In genomic region chr20:61322151-61322860, GRCh38 we compare ENCODE assay signal across 23 cellular contexts.
"Had no signal": no experiment of that assay in that cellular context is flagged by ENCODE, and none has a peak within 500 bp of the region (broad histone marks: within the 10 kb centered on the region; RNA-seq: fewer than 3 reads in every experiment).

No MANE protein-coding gene starts in this region.

- H3K27ac ChIP-seq: breast epithelium, epithelial cell of prostate, esophagus squamous epithelium, hepatocyte, left ventricle myocardium inferior, neutrophil, ovary, prostate gland, tibial nerve, WERI-Rb-1 had no signal

- H3K9me3 ChIP-seq: breast epithelium, esophagus squamous epithelium, left ventricle myocardium inferior, neutrophil, ovary, prostate gland, tibial nerve had no signal

- H3K4me1 ChIP-seq: breast epithelium, esophagus squamous epithelium, left ventricle myocardium inferior, prostate gland, tibial nerve had no signal

- H3K36me3 ChIP-seq: breast epithelium, esophagus squamous epithelium, left ventricle myocardium inferior, neutrophil, ovary, prostate gland, tibial nerve, WERI-Rb-1 had no signal

- H3K27me3 ChIP-seq: neutrophil, ovary, tibial nerve had no signal

- H3K4me3 ChIP-seq: breast epithelium, esophagus squamous epithelium, hepatocyte, left ventricle myocardium inferior, ovary, prostate gland, smooth muscle cell, tibial nerve had no signal

- DNase-seq: activated CD8-positive, alpha-beta memory T cell treated with anti-CD3 and anti-CD28 coated beads, Interleukin-2, amount 10 ng/mL, durations not matched to agents 7 days and 5 days; activated CD8-positive, alpha-beta T cell treated with anti-CD3 and anti-CD28 coated beads, Interleukin-2, amount 10 ng/mL, durations not matched to agents 7 days and 5 days; activated naive CD8-positive, alpha-beta T cell treated with anti-CD3 and anti-CD28 coated beads, Interleukin-2, amount 50 U/mL, for 24 hours; activated T-cell treated with anti-CD3 and anti-CD28 coated beads, Interleukin-2, amount 50 U/mL, for 48 hours; dermis blood vessel endothelial cell; effector CD4-positive, alpha-beta T cell; esophagus squamous epithelium; foreskin melanocyte; glutamatergic neuron; islet precursor cell; left ventricle myocardium inferior; ovary; stimulated activated CD4-positive, alpha-beta T cell treated with anti-CD3 and anti-CD28 coated beads, Interleukin-15, amount 100 ng/mL, for 24 hours; stimulated activated CD4-positive, alpha-beta T cell treated with anti-CD3 and anti-CD28 coated beads, Interleukin-2, amount 100 ng/mL, for 24 hours; stimulated activated naive CD4-positive, alpha-beta T cell; WERI-Rb-1 had no signal
